Comparison of ENCODE assay signal across 8 cellular contexts in genomic region chr11:65719887-65720236, GRCh38. TPM values are rescaled to one million over a fixed set of nuclear protein-coding genes. Genes with fewer than 3 reads are reported as not detected.
DNase-seq lines count a peak whose midpoint lies in the region; ATAC-seq, FAIRE-seq and TF ChIP-seq lines count a peak whose summit lies in the region.

No MANE protein-coding gene starts in this region.

- peaks cover 14% of the 10 kb centered on the region for H3K4me1 Mint-ChIP-seq in activated T-helper 17 cell treated with anti-CD3 and anti-CD28 coated beads, Interleukin-2, amount 50 U/mL, for 72 hours
- peaks cover 4% of the 10 kb centered on the region for H3K4me1 Mint-ChIP-seq in glutamatergic neuron (ENCODE audit: low read depth, unreplicated experiment)

- DNase-seq in AG20443 (ENCODE audit: low spot score) (peak; percentile 67), glutamatergic neuron (peak; percentile 26), psoas muscle (peak in 1 of 2 donors; percentile 38), cerebellar nuclear complex (lab: John Stamatoyannopoulos, UW) (no peak), GM19239 (ENCODE audit: insufficient read length, low spot score) (no peak)

- H3K27me3 ChIP-seq in psoas muscle (ENCODE audit: insufficient read depth in 3 of 3, low read length in 2 of 3) = no peaks in the 10 kb centered on the region

- peak overlapping the region; percentile 87 for H3K27ac Mint-ChIP-seq in activated T-helper 17 cell treated with anti-CD3 and anti-CD28 coated beads, Interleukin-2, amount 50 U/mL, for 72 hours
- peak overlapping the region; percentile 80 for H3K27ac Mint-ChIP-seq in glutamatergic neuron (ENCODE audit: unreplicated experiment)

- ATAC-seq in GM21390 (IDR thresholded peaks at IDR 0.05; ENCODE audit: unreplicated experiment) (peak; percentile 18), psoas muscle (peak; percentile 5 to 21 (median 10))
- peak; percentile 13 for ATAC-seq in activated T-helper 17 cell treated with anti-CD3 and anti-CD28 coated beads, Interleukin-2, amount 50 U/mL, for 72 hours (replicated peaks)

- WGBS in psoas muscle, 3 donors = 3 to 6% (median 5%) methylated on average over 16 of the region's 16 CpGs

- no peaks in the 10 kb centered on the region for H3K27me3 Mint-ChIP-seq in activated T-helper 17 cell treated with anti-CD3 and anti-CD28 coated beads, Interleukin-2, amount 50 U/mL, for 72 hours
- H3K27me3 Mint-ChIP-seq in glutamatergic neuron (ENCODE audit: unreplicated experiment) = peaks cover 2% of the 10 kb centered on the region

- H3K9me3 ChIP-seq in KOPT-K1 (ENCODE audit: insufficient read depth, low read length, poor library complexity, severe bottlenecking) (no peaks in the 10 kb centered on the region), psoas muscle (no peaks in the 10 kb centered on the region)

- TF ChIP-seq CTCF in glutamatergic neuron (IDR thresholded peaks at IDR 0.05; ENCODE audit: partially characterized antibody, unreplicated experiment) (no peak), psoas muscle (IDR thresholded peaks at IDR 0.05) (no peak)

- H3K9me3 Mint-ChIP-seq in activated T-helper 17 cell treated with anti-CD3 and anti-CD28 coated beads, Interleukin-2, amount 50 U/mL, for 72 hours = no peaks in the 10 kb centered on the region
- peaks cover 5% of the 10 kb centered on the region for H3K9me3 Mint-ChIP-seq in glutamatergic neuron (ENCODE audit: unreplicated experiment)

- no peak for FAIRE-seq in GM19239 (lab: Jason Lieb, UNC)

- H3K4me3 ChIP-seq in psoas muscle = peak overlapping the region; percentile 95

- intact Hi-C loops in psoas muscle (cut with DNase I) = no loop called here

- peak overlapping the region; percentile 82 for H3K27ac ChIP-seq in KOPT-K1 (ENCODE audit: low read depth, low read length, poor library complexity, severe bottlenecking)
- H3K27ac ChIP-seq in psoas muscle = peak overlapping the region; percentile 83

- peak overlapping the region; percentile 87 for H3K4me3 Mint-ChIP-seq in activated T-helper 17 cell treated with anti-CD3 and anti-CD28 coated beads, Interleukin-2, amount 50 U/mL, for 72 hours
- peak overlapping the region; percentile 95 for H3K4me3 Mint-ChIP-seq in glutamatergic neuron (ENCODE audit: unreplicated experiment)

- peaks cover 48% of the 10 kb centered on the region for H3K36me3 ChIP-seq in KOPT-K1 (ENCODE audit: insufficient read depth, low read length)
- H3K36me3 ChIP-seq in psoas muscle (ENCODE audit: insufficient read depth in 1 of 2, low read depth in 1 of 2) = peaks cover 13 to 49% of the 10 kb centered on the region in 2 donors

- H3K4me1 ChIP-seq in psoas muscle = peaks cover 15% of the 10 kb centered on the region

- peaks cover 56% of the 10 kb centered on the region for H3K36me3 Mint-ChIP-seq in activated T-helper 17 cell treated with anti-CD3 and anti-CD28 coated beads, Interleukin-2, amount 50 U/mL, for 72 hours (ENCODE audit: low read depth)
- H3K36me3 Mint-ChIP-seq in glutamatergic neuron (ENCODE audit: unreplicated experiment) = no peaks in the 10 kb centered on the region

RNA-seq across cellular contexts. Expression of gene RNASEH2C, which starts 0.7 kb away (rescaled TPM):
- 10 to 100 TPM; 57.4 to 92.9 TPM for total RNA-seq in activated T-helper 17 cell treated with anti-CD3 and anti-CD28 coated beads, Interleukin-2, amount 50 U/mL, for 72 hours
- total RNA-seq in glutamatergic neuron (ENCODE audit: unreplicated experiment) (42.9 TPM), psoas muscle (10 to 100 TPM; 17.5 to 38.4 (median 28.1) TPM)
- 10 to 100 TPM; 39.3 to 62.3 (median 47.1) TPM for polyA plus RNA-seq in psoas muscle

RNA-seq across cellular contexts. Expression of gene KAT5, which starts 7.8 kb away (rescaled TPM):
- 10 to 100 TPM; 75.6 to 88.8 TPM for total RNA-seq in activated T-helper 17 cell treated with anti-CD3 and anti-CD28 coated beads, Interleukin-2, amount 50 U/mL, for 72 hours
- total RNA-seq in glutamatergic neuron (ENCODE audit: unreplicated experiment) = 71.3 TPM
- 10 to 100 TPM; 34.5 to 56.4 (median 41.8) TPM for total RNA-seq in psoas muscle
- 10 to 100 TPM; 36.4 to 67.2 (median 51.2) TPM for polyA plus RNA-seq in psoas muscle

RNA-seq across cellular contexts. Expression of gene RELA, which starts 57.1 kb away (rescaled TPM):
- 100 to 1,000 TPM in 1 of 2 donors, 10 to 100 TPM in 1; 82.5 to 150 TPM for total RNA-seq in activated T-helper 17 cell treated with anti-CD3 and anti-CD28 coated beads, Interleukin-2, amount 50 U/mL, for 72 hours
- total RNA-seq in glutamatergic neuron (ENCODE audit: unreplicated experiment) = 61.2 TPM
- 10 to 100 TPM; 48.7 to 72.6 (median 65.2) TPM for total RNA-seq in psoas muscle
- polyA plus RNA-seq in psoas muscle = 10 to 100 TPM; 42.1 to 64.9 (median 64.0) TPM

Comparison
In these comparisons a context has a peak if more than half of its experiments do, and no peak if none do; other contexts are left out.
1. DNase-seq: peak in AG20443 (single experiment) and glutamatergic neuron (single experiment); none in cerebellar nuclear complex (0 of 2) and GM19239 (single experiment).
2. Peak in every context shown above with its lines, with median percentiles within 50 percentile points of each other: ATAC-seq.